27 cellular contexts compared by ENCODE assay signal in genomic region chr2:80971-81736, GRCh38. TPM values are rescaled to one million over a fixed set of nuclear protein-coding genes. Genes with fewer than 3 reads are reported as not detected.
DNase-seq lines count a peak whose midpoint lies in the region; ATAC-seq, FAIRE-seq and TF ChIP-seq lines count a peak whose summit lies in the region.
"Had no signal": no experiment of that assay in that cellular context is flagged by ENCODE, and none has a peak within 500 bp of the region (broad histone marks: within the 10 kb centered on the region; RNA-seq: fewer than 3 reads in every experiment).

No MANE protein-coding gene starts in this region.

- H3K9me3 ChIP-seq in body of pancreas = no peaks in the 10 kb centered on the region
- no peaks in the 10 kb centered on the region for H3K9me3 ChIP-seq in kidney (ENCODE audit: control insufficient read depth in 1 of 2, low read length in 2 of 2)
- H3K9me3 ChIP-seq in right lobe of liver = no peaks in the 10 kb centered on the region
- H3K9me3 ChIP-seq in smooth muscle cell (replicated peaks; ENCODE audit: low read depth) = no peaks in the 10 kb centered on the region
- peaks cover 0 to 6% (median 0%) of the 10 kb centered on the region in 8 donors for H3K9me3 ChIP-seq in spleen
- H3K9me3 ChIP-seq: SJSA1 had no signal

- H3F3A ChIP-seq in smooth muscle cell (ENCODE audit: low read depth) = no peaks in the 10 kb centered on the region

- no peak for FAIRE-seq in kidney (lab: Jason Lieb, UNC)
- FAIRE-seq: GM12878 had no signal

- no peaks in the 10 kb centered on the region for H3K79me2 ChIP-seq in smooth muscle cell (ENCODE audit: low read depth)

- no peak overlapping the region for H3K4me2 ChIP-seq in smooth muscle cell
- H3K4me2 ChIP-seq: BLaER1 treated with 17β-estradiol and CSF1 and Interleukin-3, amounts not matched to agents 10 nM and 100 nM; KMS-11 had no signal

- H3K36me3 ChIP-seq in body of pancreas (replicated peaks in 1 of 2; ENCODE audit: insufficient read depth in 1 of 2, low read depth in 2 of 2) = no peaks in the 10 kb centered on the region
- H3K36me3 ChIP-seq in kidney (ENCODE audit: control insufficient read depth in 1 of 2, insufficient read depth in 2 of 2, low read length in 2 of 2) = no peaks in the 10 kb centered on the region
- no peaks in the 10 kb centered on the region for H3K36me3 ChIP-seq in right lobe of liver
- no peaks in the 10 kb centered on the region for H3K36me3 ChIP-seq in smooth muscle cell (ENCODE audit: low read depth)
- H3K36me3 ChIP-seq in spleen = no peaks in the 10 kb centered on the region
- H3K36me3 ChIP-seq: BLaER1 treated with 17β-estradiol and CSF1 and Interleukin-3, amounts not matched to agents 10 nM and 100 nM; SJSA1 had no signal

- WGBS in body of pancreas, 2 donors = 53 to 57% methylated on average over 10 of the region's 10 CpGs
- WGBS in right lobe of liver (ENCODE audit: insufficient coverage, low coverage, low lambda C conversion rate, missing lambda C conversion rate) = 48% methylated on average over 10 of the region's 10 CpGs
- 88% methylated on average over 10 of the region's 10 CpGs for WGBS in smooth muscle cell (ENCODE audit: low lambda C conversion rate)
- 75 to 84% (median 78%) methylated on average over 10 of the region's 10 CpGs for WGBS in spleen, 5 donors

- H3K27me3 ChIP-seq in body of pancreas = no peaks in the 10 kb centered on the region
- no peaks in the 10 kb centered on the region for H3K27me3 ChIP-seq in right lobe of liver
- H3K27me3 ChIP-seq in smooth muscle cell (ENCODE audit: low read depth) = no peaks in the 10 kb centered on the region
- peaks cover 0 to 19% (median 0%) of the 10 kb centered on the region in 7 donors for H3K27me3 ChIP-seq in spleen (replicated peaks in 1 of 7)
- H3K27me3 ChIP-seq: BLaER1 treated with 17β-estradiol and CSF1 and Interleukin-3, amounts not matched to agents 10 nM and 100 nM; SJSA1 had no signal

- H3K4me1 ChIP-seq in body of pancreas = no peaks in the 10 kb centered on the region
- no peaks in the 10 kb centered on the region for H3K4me1 ChIP-seq in kidney (ENCODE audit: control insufficient read depth in 1 of 2, insufficient read depth in 1 of 2, low read depth in 1 of 2, low read length in 2 of 2)
- no peaks in the 10 kb centered on the region for H3K4me1 ChIP-seq in right lobe of liver
- H3K4me1 ChIP-seq in smooth muscle cell (ENCODE audit: low read depth) = no peaks in the 10 kb centered on the region
- H3K4me1 ChIP-seq in spleen = no peaks in the 10 kb centered on the region
- H3K4me1 ChIP-seq: BLaER1 treated with 17β-estradiol and CSF1 and Interleukin-3, amounts not matched to agents 10 nM and 100 nM; SJSA1 had no signal

- TF ChIP-seq POLR2A in body of pancreas (IDR thresholded peaks at IDR 0.05) (no peak), right lobe of liver (IDR thresholded peaks at IDR 0.05) (no peak), spleen (IDR thresholded peaks at IDR 0.05) (no peak)

- in situ Hi-C loops in Caki2 (cut with HindIII; ENCODE audit: low pct_unique_long_range_greater_than_20kb, low sequenced_read_pairs) = no loop called here

- H3K4me3 ChIP-seq in body of pancreas = no peak overlapping the region
- H3K4me3 ChIP-seq in kidney (ENCODE audit: low read length in 2 of 2) = no peak overlapping the region
- H3K4me3 ChIP-seq in right lobe of liver = no peak overlapping the region
- no peak overlapping the region for H3K4me3 ChIP-seq in smooth muscle cell
- no peak overlapping the region for H3K4me3 ChIP-seq in spleen
- H3K4me3 ChIP-seq: BLaER1 treated with 17β-estradiol and CSF1 and Interleukin-3, amounts not matched to agents 10 nM and 100 nM; GM12878; SJSA1 had no signal

- peak; percentile 17 for DNase-seq in Caki2 (ENCODE audit: low read depth)
- peak; percentile 34 to 62 (median 48) for DNase-seq in body of pancreas
- no peak for DNase-seq in kidney
- peak in 2 of 3 donors; percentile 49 to 60 for DNase-seq in right lobe of liver
- DNase-seq in activated effector memory CD4-positive, alpha-beta T cell treated with Interleukin-2 at 50 U/mL for 16 hours = no peak
- no peak for DNase-seq in smooth muscle cell (lab: John Stamatoyannopoulos, UW; ENCODE audit: unreplicated experiment)
- no peak for DNase-seq in spleen
- no peak for DNase-seq in stimulated activated CD4-positive, alpha-beta T cell treated with anti-CD3 and anti-CD28 coated beads, Interleukin-2, amount 100 ng/mL, for 48 hours
- DNase-seq: AML-193; CD4-positive, alpha-beta T cell; DMS79; EL; GDM1; IMR-90; MM.1S; NCI-H2029; NCI-H446; NCI-H524 treated with DMSO at 0.1 percent for 48 hours; NCI-H774; Right ventricle myocardium superior; RPMI8226 had no signal

- H4K20me1 ChIP-seq in smooth muscle cell (ENCODE audit: low read depth) = no peaks in the 10 kb centered on the region
- H4K20me1 ChIP-seq: BLaER1 treated with 17β-estradiol and CSF1 and Interleukin-3, amounts not matched to agents 10 nM and 100 nM had no signal

- H2AFZ ChIP-seq in smooth muscle cell (ENCODE audit: low read depth) = no peak overlapping the region

- intact Hi-C loops in body of pancreas (cut with DNase I) (no loop called here), kidney (cut with DNase I) (no loop called here), right lobe of liver (cut with DNase I) (no loop called here), spleen (cut with DNase I; ENCODE audit: low total_unique reads) (no loop called here)

- H3K27ac ChIP-seq in body of pancreas (no peak overlapping the region), kidney (ENCODE audit: low read depth in 2 of 2, low read length in 2 of 2) (no peak overlapping the region), right lobe of liver (no peak overlapping the region), smooth muscle cell (ENCODE audit: low read depth) (no peak overlapping the region), spleen (no peak overlapping the region)
- H3K27ac ChIP-seq: BLaER1 treated with 17β-estradiol and CSF1 and Interleukin-3, amounts not matched to agents 10 nM and 100 nM; KMS-11; SJSA1 had no signal

- TF ChIP-seq CTCF in body of pancreas (IDR thresholded peaks at IDR 0.05) (peak in 5 of 7 experiments; percentile 5 to 53 (median 36)), kidney (IDR thresholded peaks at IDR 0.05; ENCODE audit: borderline replicate concordance, extremely low read depth, insufficient read depth) (peak; percentile 27), right lobe of liver (IDR thresholded peaks at IDR 0.05) (peak; percentile 24 to 55 (median 46)), smooth muscle cell (IDR thresholded peaks at IDR 0.05; ENCODE audit: borderline replicate concordance, insufficient read depth, poor library complexity, severe bottlenecking) (no peak), spleen (IDR thresholded peaks at IDR 0.05 in 8 of 11, conservative IDR thresholded peaks at IDR 0.05 in 3 of 11) (no peak)

- ATAC-seq in body of pancreas = peak; percentile 68
- peak; percentile 87 to 100 (median 97) for ATAC-seq in right lobe of liver
- ATAC-seq: GM12878 had no signal

- H3K9ac ChIP-seq in kidney (ENCODE audit: low read length in 2 of 2) (no peak overlapping the region), smooth muscle cell (ENCODE audit: low read depth) (no peak overlapping the region)
- H3K9ac ChIP-seq: BLaER1 treated with 17β-estradiol and CSF1 and Interleukin-3, amounts not matched to agents 10 nM and 100 nM; KMS-11 had no signal

RNA-seq across cellular contexts. Expression of gene FAM110C, which starts 34.8 kb away (rescaled TPM):
- total RNA-seq in Caki2 (2014; rRNA removed; shearing (Covaris generic); ENCODE audit: low replicate concordance) = 4.3 and 7.7 TPM in 2 replicates
- 10 to 100 TPM; 16.6 to 20.4 TPM for total RNA-seq in body of pancreas
- total RNA-seq in kidney = 48.7 TPM
- polyA plus RNA-seq in kidney (ENCODE audit: insufficient read depth, low read depth, low replicate concordance) = 8.3 TPM
- 10 to 100 TPM in 2 of 6 experiments, 1 to 10 TPM in 4; 5.6 to 17.8 (median 8.8) TPM for total RNA-seq in right lobe of liver
- total RNA-seq in smooth muscle cell = 2.3 and 3.0 TPM in 2 replicates
- polyA plus RNA-seq in smooth muscle cell = 0.14 and 0.16 TPM in 2 replicates
- 1 to 10 TPM in 2 of 7 donors, under 1 TPM in 5; 0.43 to 2.2 (median 0.83) TPM for total RNA-seq in spleen
- polyA plus RNA-seq in spleen = under 1 TPM; 0.13 to 0.33 (median 0.22) TPM
- total RNA-seq: A172, GM12878, IMR-90, SJSA1 had no signal
- polyA plus RNA-seq: AG04450, GM12878, IMR-90 had no signal

Comparison
In these comparisons a context has a peak if more than half of its experiments do, and no peak if none do; other contexts are left out.
1. DNase-seq: peak in Caki2 (single experiment), body of pancreas (4 of 4) and right lobe of liver (2 of 3); none in kidney (single experiment), activated effector memory CD4-positive, alpha-beta T cell treated with Interleukin-2 at 50 U/mL for 16 hours (single experiment), smooth muscle cell (single experiment), spleen (single experiment) and stimulated activated CD4-positive, alpha-beta T cell treated with anti-CD3 and anti-CD28 coated beads, Interleukin-2, amount 100 ng/mL, for 48 hours (0 of 2).
2. CTCF ChIP-seq: peak in body of pancreas (5 of 7), kidney (single experiment) and right lobe of liver (4 of 4); none in smooth muscle cell (single experiment) and spleen (0 of 11).